In genomic region chr3:115330406-115330805, GRCh38 we compare ENCODE assay signal across 20 cellular contexts.
A peak's percentile ranks its signal among the peaks of the same experiment; 100 is the strongest.
DNase-seq lines count a peak whose midpoint lies in the region; ATAC-seq, FAIRE-seq and TF ChIP-seq lines count a peak whose summit lies in the region.
"Had no signal": no experiment of that assay in that cellular context is flagged by ENCODE, and none has a peak within 500 bp of the region (broad histone marks: within the 10 kb centered on the region; RNA-seq: fewer than 3 reads in every experiment).

No MANE protein-coding gene starts in this region.

- peaks cover 5% of the 10 kb centered on the region for H3K4me1 ChIP-seq in mammary epithelial cell (ENCODE audit: insufficient read depth, low read length)
- no peaks in the 10 kb centered on the region for H3K4me1 ChIP-seq in breast epithelium
- no peaks in the 10 kb centered on the region for H3K4me1 ChIP-seq in tibial artery
- H3K4me1 ChIP-seq: heart right ventricle, Peyer's patch, upper lobe of left lung had no signal

- CTCF ChIA-PET in mammary epithelial cell (lab: Charles Lee; ENCODE audit: low non-redundant PET) = no interaction called here

- H3K27ac ChIP-seq in mammary epithelial cell (ENCODE audit: insufficient read depth, low read depth, low read length) (no peak overlapping the region), breast epithelium (no peak overlapping the region), tibial artery (no peak overlapping the region)
- H3K27ac ChIP-seq: heart right ventricle, HL-60, Peyer's patch, upper lobe of left lung had no signal

- H3K27me3 ChIP-seq in mammary epithelial cell (ENCODE audit: insufficient read depth, low read length) (no peaks in the 10 kb centered on the region), breast epithelium (no peaks in the 10 kb centered on the region), tibial artery (no peaks in the 10 kb centered on the region)
- H3K27me3 ChIP-seq: heart right ventricle, Peyer's patch, upper lobe of left lung had no signal

- WGBS in mammary epithelial cell (ENCODE audit: low coverage, missing lambda C conversion rate) = 100% methylated on average over 1 of the region's 1 CpG

- dilution Hi-C loops in mammary epithelial cell (cut with HindIII; ENCODE audit: low sequenced_read_pairs) = no loop called here

- no peak for FAIRE-seq in urothelium cell line (lab: Jason Lieb, UNC)
- FAIRE-seq: A204.1 had no signal

- H3K79me2 ChIP-seq in mammary epithelial cell (ENCODE audit: insufficient read depth, low read length) = no peaks in the 10 kb centered on the region

- H3K9me3 ChIP-seq in mammary epithelial cell (replicated peaks; ENCODE audit: insufficient read depth, low read length) = no peaks in the 10 kb centered on the region
- H3K9me3 ChIP-seq in breast epithelium = no peaks in the 10 kb centered on the region
- no peaks in the 10 kb centered on the region for H3K9me3 ChIP-seq in tibial artery
- H3K9me3 ChIP-seq: heart right ventricle, Peyer's patch, upper lobe of left lung had no signal

- in situ Hi-C loops in mammary epithelial cell (cut with MboI; ENCODE audit: low sequenced_read_pairs in 2 of 2) = no loop called here
- in situ Hi-C loops in astrocyte of the cerebellum (cut with HindIII; ENCODE audit: low sequenced_read_pairs) = no loop called here

- BruUV-seq in mammary epithelial cell (replicated peaks; lab: Mats Ljungman, UMichigan) = no TSS peak

- DNase-seq in mammary epithelial cell = peak; percentile 78
- no peak for DNase-seq in breast epithelium (ENCODE audit: low spot score in 2 of 2)
- DNase-seq in astrocyte of the cerebellum (ENCODE audit: low read depth) = peak; percentile 11
- peak in 29 of 42 donors; percentile 0 to 66 (median 24) for DNase-seq in head of caudate nucleus
- DNase-seq in urothelium cell line (ENCODE audit: low spot score) = peak; percentile 75
- no peak for DNase-seq in tibial artery
- no peak for DNase-seq in DMS79 treated with DMSO at 0.1 percent for 48 hours (lab: John Stamatoyannopoulos, UW)
- DNase-seq: activated CD4-positive, alpha-beta T cell treated with anti-CD3 and anti-CD28 coated beads for 36 hours; activated T-cell treated with anti-CD3 and anti-CD28 coated beads, Interleukin-2, amount 50 U/mL, for 1 hour; amygdala; effector memory CD4-positive, alpha-beta T cell; GOT3; heart right ventricle; Peyer's patch; stimulated activated CD4-positive, alpha-beta T cell treated with anti-CD3 and anti-CD28 coated beads, Interleukin-12 subunit alpha, Interleukin-12 subunit beta, amount 100 ng/mL, for 4 hours; T-helper 17 cell; upper lobe of left lung had no signal

- TF ChIP-seq POLR2A in breast epithelium (IDR thresholded peaks at IDR 0.05) = no peak

- ATAC-seq in GM21737 (IDR thresholded peaks at IDR 0.05; ENCODE audit: unreplicated experiment) = no peak
- ATAC-seq: activated CD4-positive, alpha-beta T cell treated with anti-CD3 and anti-CD28 coated beads for 36 hours; T-helper 17 cell had no signal

- H2AFZ ChIP-seq in mammary epithelial cell (ENCODE audit: low read depth, low read length) = no peak overlapping the region

- H4K20me1 ChIP-seq in mammary epithelial cell (ENCODE audit: insufficient read depth, low read length) = no peaks in the 10 kb centered on the region

- intact Hi-C loops in mammary epithelial cell (cut with micrococcal nuclease) = no loop called here
- intact Hi-C loops in breast epithelium (cut with DNase I; ENCODE audit: low total_unique reads) = no loop called here
- intact Hi-C loops in head of caudate nucleus (cut with DNase I) = no loop called here
- intact Hi-C loops in tibial artery (cut with DNase I; ENCODE audit: low total_unique reads) = no loop called here

- H3K36me3 ChIP-seq in mammary epithelial cell (ENCODE audit: insufficient read depth, low read length) = no peaks in the 10 kb centered on the region
- no peaks in the 10 kb centered on the region for H3K36me3 ChIP-seq in breast epithelium
- H3K36me3 ChIP-seq in tibial artery = no peaks in the 10 kb centered on the region
- H3K36me3 ChIP-seq: heart right ventricle, Peyer's patch, upper lobe of left lung had no signal

- no peak overlapping the region for H3K4me2 ChIP-seq in mammary epithelial cell (ENCODE audit: insufficient read depth, low read depth, low read length)

- no peak for TF ChIP-seq CTCF in mammary epithelial cell (conservative IDR thresholded peaks at IDR 0.05 in 1 of 2, IDR thresholded peaks at IDR 0.05 in 1 of 2; ENCODE audit: extremely low read depth in 1 of 2, insufficient read depth in 1 of 2, low read depth in 1 of 2, low read length in 2 of 2)
- no peak for TF ChIP-seq CTCF in breast epithelium (IDR thresholded peaks at IDR 0.05)
- no peak for TF ChIP-seq CTCF in astrocyte of the cerebellum (IDR thresholded peaks at IDR 0.05; ENCODE audit: low read depth, low read length, missing control alignments)
- no peak for TF ChIP-seq CTCF in tibial artery (IDR thresholded peaks at IDR 0.05)

- no peak overlapping the region for H3K4me3 ChIP-seq in mammary epithelial cell (replicated peaks in 1 of 3; ENCODE audit: insufficient read depth in 1 of 3, low read depth in 2 of 3, low read length in 3 of 3)
- H3K4me3 ChIP-seq in breast epithelium = no peak overlapping the region
- no peak overlapping the region for H3K4me3 ChIP-seq in astrocyte of the cerebellum (ENCODE audit: low read depth, low read length)
- no peak overlapping the region for H3K4me3 ChIP-seq in tibial artery
- H3K4me3 ChIP-seq: heart right ventricle, Peyer's patch, upper lobe of left lung had no signal

- H3K9ac ChIP-seq in mammary epithelial cell (ENCODE audit: insufficient read depth, low read length) = no peak overlapping the region

Comparison
In these comparisons a context has a peak if more than half of its experiments do, and no peak if none do; other contexts are left out.
1. DNase-seq: peak in mammary epithelial cell (single experiment), astrocyte of the cerebellum (single experiment), head of caudate nucleus (29 of 42) and urothelium cell line (single experiment); none in breast epithelium (0 of 2), tibial artery (0 of 2) and DMS79 treated with DMSO at 0.1 percent for 48 hours (single experiment).